ENCODE assay signal across 1 cellular context in the genomic region with DNA sequence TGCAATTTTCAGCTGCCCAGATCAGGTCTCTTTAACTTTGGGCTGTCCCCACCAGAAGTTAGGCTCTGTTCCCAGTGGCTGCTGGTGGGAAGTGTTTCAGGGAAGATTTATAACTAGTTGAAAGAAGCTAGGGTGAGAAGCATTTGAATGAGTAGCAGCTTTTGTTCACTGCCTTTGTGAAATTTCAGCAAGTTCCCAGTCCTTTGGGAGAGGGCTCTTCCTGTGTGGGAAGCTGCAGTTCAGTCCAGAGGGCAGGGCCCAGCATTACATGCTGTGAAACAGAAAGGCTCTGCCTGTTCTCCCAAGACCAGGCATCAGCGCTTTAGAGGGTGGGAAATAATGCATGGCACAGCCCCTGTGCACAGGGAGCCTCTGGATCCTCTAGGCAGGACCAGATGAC.
TF ChIP-seq lines count a peak whose summit lies in the region.

No MANE protein-coding gene starts in this region.

TF ChIP-seq in HepG2, 621 proteins besides CTCF, POLR2A, EP300 and RAD21:
- TF ChIP-seq, protein P1, sequence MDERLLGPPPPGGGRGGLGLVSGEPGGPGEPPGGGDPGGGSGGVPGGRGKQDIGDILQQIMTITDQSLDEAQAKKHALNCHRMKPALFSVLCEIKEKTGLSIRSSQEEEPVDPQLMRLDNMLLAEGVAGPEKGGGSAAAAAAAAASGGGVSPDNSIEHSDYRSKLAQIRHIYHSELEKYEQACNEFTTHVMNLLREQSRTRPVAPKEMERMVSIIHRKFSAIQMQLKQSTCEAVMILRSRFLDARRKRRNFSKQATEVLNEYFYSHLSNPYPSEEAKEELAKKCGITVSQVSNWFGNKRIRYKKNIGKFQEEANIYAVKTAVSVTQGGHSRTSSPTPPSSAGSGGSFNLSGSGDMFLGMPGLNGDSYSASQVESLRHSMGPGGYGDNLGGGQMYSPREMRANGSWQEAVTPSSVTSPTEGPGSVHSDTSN (CRISPR knock-in tag; IDR thresholded peaks at IDR 0.05): no peak
- no peak for TF ChIP-seq ZKSCAN5 (CRISPR knock-in tag; IDR thresholded peaks at IDR 0.05)
- TF ChIP-seq, protein P2, sequence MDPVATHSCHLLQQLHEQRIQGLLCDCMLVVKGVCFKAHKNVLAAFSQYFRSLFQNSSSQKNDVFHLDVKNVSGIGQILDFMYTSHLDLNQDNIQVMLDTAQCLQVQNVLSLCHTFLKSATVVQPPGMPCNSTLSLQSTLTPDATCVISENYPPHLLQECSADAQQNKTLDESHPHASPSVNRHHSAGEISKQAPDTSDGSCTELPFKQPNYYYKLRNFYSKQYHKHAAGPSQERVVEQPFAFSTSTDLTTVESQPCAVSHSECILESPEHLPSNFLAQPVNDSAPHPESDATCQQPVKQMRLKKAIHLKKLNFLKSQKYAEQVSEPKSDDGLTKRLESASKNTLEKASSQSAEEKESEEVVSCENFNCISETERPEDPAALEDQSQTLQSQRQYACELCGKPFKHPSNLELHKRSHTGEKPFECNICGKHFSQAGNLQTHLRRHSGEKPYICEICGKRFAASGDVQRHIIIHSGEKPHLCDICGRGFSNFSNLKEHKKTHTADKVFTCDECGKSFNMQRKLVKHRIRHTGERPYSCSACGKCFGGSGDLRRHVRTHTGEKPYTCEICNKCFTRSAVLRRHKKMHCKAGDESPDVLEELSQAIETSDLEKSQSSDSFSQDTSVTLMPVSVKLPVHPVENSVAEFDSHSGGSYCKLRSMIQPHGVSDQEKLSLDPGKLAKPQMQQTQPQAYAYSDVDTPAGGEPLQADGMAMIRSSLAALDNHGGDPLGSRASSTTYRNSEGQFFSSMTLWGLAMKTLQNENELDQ (CRISPR knock-in tag; IDR thresholded peaks at IDR 0.05; ENCODE audit: borderline replicate concordance): no peak
- TF ChIP-seq, protein P3, sequence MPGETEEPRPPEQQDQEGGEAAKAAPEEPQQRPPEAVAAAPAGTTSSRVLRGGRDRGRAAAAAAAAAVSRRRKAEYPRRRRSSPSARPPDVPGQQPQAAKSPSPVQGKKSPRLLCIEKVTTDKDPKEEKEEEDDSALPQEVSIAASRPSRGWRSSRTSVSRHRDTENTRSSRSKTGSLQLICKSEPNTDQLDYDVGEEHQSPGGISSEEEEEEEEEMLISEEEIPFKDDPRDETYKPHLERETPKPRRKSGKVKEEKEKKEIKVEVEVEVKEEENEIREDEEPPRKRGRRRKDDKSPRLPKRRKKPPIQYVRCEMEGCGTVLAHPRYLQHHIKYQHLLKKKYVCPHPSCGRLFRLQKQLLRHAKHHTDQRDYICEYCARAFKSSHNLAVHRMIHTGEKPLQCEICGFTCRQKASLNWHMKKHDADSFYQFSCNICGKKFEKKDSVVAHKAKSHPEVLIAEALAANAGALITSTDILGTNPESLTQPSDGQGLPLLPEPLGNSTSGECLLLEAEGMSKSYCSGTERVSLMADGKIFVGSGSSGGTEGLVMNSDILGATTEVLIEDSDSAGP (CRISPR knock-in tag; IDR thresholded peaks at IDR 0.05; ENCODE audit: borderline replicate concordance): no peak
- TF ChIP-seq, protein P4, sequence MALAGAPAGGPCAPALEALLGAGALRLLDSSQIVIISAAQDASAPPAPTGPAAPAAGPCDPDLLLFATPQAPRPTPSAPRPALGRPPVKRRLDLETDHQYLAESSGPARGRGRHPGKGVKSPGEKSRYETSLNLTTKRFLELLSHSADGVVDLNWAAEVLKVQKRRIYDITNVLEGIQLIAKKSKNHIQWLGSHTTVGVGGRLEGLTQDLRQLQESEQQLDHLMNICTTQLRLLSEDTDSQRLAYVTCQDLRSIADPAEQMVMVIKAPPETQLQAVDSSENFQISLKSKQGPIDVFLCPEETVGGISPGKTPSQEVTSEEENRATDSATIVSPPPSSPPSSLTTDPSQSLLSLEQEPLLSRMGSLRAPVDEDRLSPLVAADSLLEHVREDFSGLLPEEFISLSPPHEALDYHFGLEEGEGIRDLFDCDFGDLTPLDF (CRISPR knock-in tag; IDR thresholded peaks at IDR 0.05): no peak
- no peak for TF ChIP-seq SCMH1 (CRISPR knock-in tag; IDR thresholded peaks at IDR 0.05; ENCODE audit: borderline replicate concordance)
- TF ChIP-seq ZNF567 (CRISPR knock-in tag; IDR thresholded peaks at IDR 0.05; ENCODE audit: borderline replicate concordance): no peak
- TF ChIP-seq ZNF260 (CRISPR knock-in tag; IDR thresholded peaks at IDR 0.05; ENCODE audit: borderline replicate concordance, low read depth): no peak
- TF ChIP-seq ZNF382 (CRISPR knock-in tag; IDR thresholded peaks at IDR 0.05; ENCODE audit: borderline replicate concordance): no peak
- no peak for TF ChIP-seq MXI1 (IDR thresholded peaks at IDR 0.05; ENCODE audit: borderline replicate concordance, low read depth, low read length)
- no peak for TF ChIP-seq KLF13 (CRISPR knock-in tag; IDR thresholded peaks at IDR 0.05)
- no peak for TF ChIP-seq ZNF792 (CRISPR knock-in tag; IDR thresholded peaks at IDR 0.05)
- no peak for TF ChIP-seq ZNF780A (CRISPR knock-in tag; IDR thresholded peaks at IDR 0.05)
- no peak for TF ChIP-seq ZNF496 (CRISPR knock-in tag; IDR thresholded peaks at IDR 0.05; ENCODE audit: insufficient replicate concordance)
- TF ChIP-seq ZNF589 (CRISPR knock-in tag; conservative IDR thresholded peaks at IDR 0.05): no peak
- TF ChIP-seq ZNF549 (CRISPR knock-in tag; IDR thresholded peaks at IDR 0.05): no peak
- no peak for TF ChIP-seq RFX1 (IDR thresholded peaks at IDR 0.05)
- TF ChIP-seq, protein P5, sequence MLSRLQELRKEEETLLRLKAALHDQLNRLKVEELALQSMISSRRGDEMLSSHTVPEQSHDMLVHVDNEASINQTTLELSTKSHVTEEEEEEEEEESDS (CRISPR knock-in tag; IDR thresholded peaks at IDR 0.05; ENCODE audit: borderline replicate concordance): no peak
- no peak for TF ChIP-seq ZNF430 (CRISPR knock-in tag; IDR thresholded peaks at IDR 0.05)
- TF ChIP-seq MLLT10 (CRISPR knock-in tag; IDR thresholded peaks at IDR 0.05): no peak
TF ChIP-seq in HepG2: peak in this region for 0.
